In genomic region chr3:167736264-167736787, GRCh38 we compare ENCODE assay signal across 1 cellular context.
TF ChIP-seq lines count a peak whose summit lies in the region.

No MANE protein-coding gene starts in this region.

TF ChIP-seq in K562, 482 proteins besides CTCF, POLR2A, EP300 and RAD21:
- TF ChIP-seq DEAF1 (CRISPR knock-in tag; IDR thresholded peaks at IDR 0.05) (peak; percentile 9; the same call in 1 of the 2 replicates), KLF16 (IDR thresholded peaks at IDR 0.05) (no peak)
TF ChIP-seq in K562: peak in this region for 1.
